In genomic region chr16:12896562-12896961, GRCh38 we compare ENCODE assay signal across 8 cellular contexts. TPM values are rescaled to one million over a fixed set of nuclear protein-coding genes. Genes with fewer than 3 reads are reported as not detected.
DNase-seq lines count a peak whose midpoint lies in the region; ATAC-seq and TF ChIP-seq lines count a peak whose summit lies in the region.

No MANE protein-coding gene starts in this region.

- H3K79me2 ChIP-seq in DND-41 (ENCODE audit: insufficient read depth, low read length): no peaks in the 10 kb centered on the region

- no peak overlapping the region for H2AFZ ChIP-seq in DND-41 (ENCODE audit: low read depth, low read length)

- H3K4me3 Mint-ChIP-seq in activated T-helper 17 cell treated with anti-CD3 and anti-CD28 coated beads, Interleukin-2, amount 50 U/mL, for 72 hours: no peak overlapping the region

- no peak overlapping the region for H3K4me2 ChIP-seq in DND-41 (ENCODE audit: insufficient read depth, low read length)

- H3K36me3 Mint-ChIP-seq in activated T-helper 17 cell treated with anti-CD3 and anti-CD28 coated beads, Interleukin-2, amount 50 U/mL, for 72 hours (ENCODE audit: low read depth): no peaks in the 10 kb centered on the region

- no peaks in the 10 kb centered on the region for H4K20me1 ChIP-seq in DND-41 (ENCODE audit: insufficient read depth, low read length)

- peak; percentile 60; the same call in 2 of the 3 replicates for ATAC-seq in DND-41 (ENCODE audit: insufficient read depth, low read depth)
- ATAC-seq in activated T-helper 17 cell treated with anti-CD3 and anti-CD28 coated beads, Interleukin-2, amount 50 U/mL, for 72 hours (replicated peaks): no peak
- ATAC-seq in GM18519 (IDR thresholded peaks at IDR 0.05; ENCODE audit: low FRiP score, unreplicated experiment): no peak
- ATAC-seq in HG02642 (IDR thresholded peaks at IDR 0.05; ENCODE audit: poor library complexity, unreplicated experiment): no peak

- H3K4me1 ChIP-seq in DND-41 (ENCODE audit: insufficient read depth, low read length): no peaks in the 10 kb centered on the region

- no peak overlapping the region for H3K27ac Mint-ChIP-seq in activated T-helper 17 cell treated with anti-CD3 and anti-CD28 coated beads, Interleukin-2, amount 50 U/mL, for 72 hours

- no peak overlapping the region for H3K9ac ChIP-seq in DND-41 (ENCODE audit: low read depth, low read length)

- H3K27me3 Mint-ChIP-seq in activated T-helper 17 cell treated with anti-CD3 and anti-CD28 coated beads, Interleukin-2, amount 50 U/mL, for 72 hours: peaks cover 29% of the 10 kb centered on the region

- DNase-seq in DND-41 (peak; percentile 15), KBM-7 (peak; percentile 37), lung microvascular endothelial cell (ENCODE audit: low read depth in 2 of 2) (peak; percentile 6 to 31), GM03348 (ENCODE audit: low spot score) (no peak)

- H3K9me3 ChIP-seq in DND-41 (ENCODE audit: insufficient read depth, low read length, severe bottlenecking): no peaks in the 10 kb centered on the region

- no peak overlapping the region for H3K27ac ChIP-seq in DND-41 (ENCODE audit: low read length)

- in situ Hi-C loops in KBM-7 (cut with MboI; ENCODE audit: low pct_unique_long_range_greater_than_20kb, low sequenced_read_pairs): no loop called here

- H3K4me3 ChIP-seq in DND-41 (ENCODE audit: low read depth in 1 of 2, low read length in 2 of 2): no peak overlapping the region
- H3K4me3 ChIP-seq in WI38 (ENCODE audit: low read depth, low read length): no peak overlapping the region

- TF ChIP-seq CTCF in DND-41 (IDR thresholded peaks at IDR 0.05; ENCODE audit: borderline replicate concordance, extremely low read depth, low read length, poor library complexity, severe bottlenecking): peak; percentile 76
- TF ChIP-seq CTCF in WI38 (IDR thresholded peaks at IDR 0.05; ENCODE audit: low read depth, low read length): 0 out of 2 replicates have a peak, but pooled peaks have one; percentile 5

- no peaks in the 10 kb centered on the region for H3K36me3 ChIP-seq in DND-41 (ENCODE audit: insufficient read depth, low read length)

- H3K27me3 ChIP-seq in DND-41 (ENCODE audit: insufficient read depth, low read length, poor library complexity): no peaks in the 10 kb centered on the region

- no peaks in the 10 kb centered on the region for H3K4me1 Mint-ChIP-seq in activated T-helper 17 cell treated with anti-CD3 and anti-CD28 coated beads, Interleukin-2, amount 50 U/mL, for 72 hours

- H3K9me3 Mint-ChIP-seq in activated T-helper 17 cell treated with anti-CD3 and anti-CD28 coated beads, Interleukin-2, amount 50 U/mL, for 72 hours: no peaks in the 10 kb centered on the region

RNA-seq across cellular contexts. Expression of gene SHISA9, which starts 4.8 kb away (rescaled TPM):
- not detected in 2 replicates for total RNA-seq in lung microvascular endothelial cell
- total RNA-seq in activated T-helper 17 cell treated with anti-CD3 and anti-CD28 coated beads, Interleukin-2, amount 50 U/mL, for 72 hours: under 1 TPM; 0.08 to 0.24 TPM
